8 cellular contexts compared by ENCODE assay signal in the genomic region with DNA sequence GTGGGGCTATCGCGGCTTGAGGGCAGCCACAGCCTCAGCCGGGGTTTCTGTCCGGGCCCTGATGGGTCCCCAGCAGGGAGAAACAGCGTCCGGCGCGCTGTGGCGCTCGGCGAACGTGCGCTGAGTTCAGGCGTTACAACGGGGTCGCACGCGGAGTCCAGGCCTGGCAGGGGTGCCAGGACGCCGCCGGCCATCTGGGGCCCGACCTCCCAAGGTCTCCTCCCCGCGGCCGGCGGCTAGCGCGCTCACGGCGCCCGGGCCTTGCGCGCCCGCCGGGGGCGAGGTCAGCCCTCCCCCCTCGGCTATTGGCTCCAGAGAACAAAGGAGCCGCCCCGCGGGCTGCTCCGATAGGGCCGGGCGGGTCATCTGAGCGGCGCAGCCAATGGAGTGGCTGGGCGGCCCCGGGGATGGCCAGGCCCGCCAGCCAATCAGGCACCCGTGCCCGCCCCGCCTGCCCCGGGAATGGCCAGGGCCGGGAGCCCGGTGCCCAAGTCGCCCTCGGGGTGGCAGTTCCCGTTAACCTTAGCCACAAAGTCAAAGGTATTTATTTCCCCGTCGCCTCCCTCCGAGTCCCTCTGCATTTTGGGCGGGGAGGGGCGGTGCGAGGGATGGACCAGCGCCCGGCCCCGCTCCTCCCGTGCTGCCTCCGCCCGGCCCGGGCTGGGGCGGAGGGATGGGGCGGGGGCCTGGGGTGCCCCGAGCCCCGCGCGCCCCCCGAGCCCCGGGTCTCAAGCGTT. TPM values are rescaled to one million over a fixed set of nuclear protein-coding genes. Genes with fewer than 3 reads are reported as not detected.
DNase-seq lines count a peak whose midpoint lies in the region; ATAC-seq and TF ChIP-seq lines count a peak whose summit lies in the region.

Gene ZNF775 (plus strand): TSS at position 478 of the 737 bp plus-strand sequence. CDS start 9,141 bp downstream, outside the sequence.

- H3K9me3 ChIP-seq in spleen = no peaks in the 10 kb centered on the region

- no peak for TF ChIP-seq CTCF in AG09319 (IDR thresholded peaks at IDR 0.05; ENCODE audit: low read depth, low read length)
- peak in 5 of 11 experiments; percentile 12 to 53 (median 37) for TF ChIP-seq CTCF in spleen (IDR thresholded peaks at IDR 0.05 in 8 of 11, conservative IDR thresholded peaks at IDR 0.05 in 3 of 11)

- H3K4me1 ChIP-seq in spleen = peaks cover 21 to 91% (median 57%) of the 10 kb centered on the region in 6 donors

- no peaks in the 10 kb centered on the region for H3K27me3 ChIP-seq in spleen (replicated peaks in 1 of 7)

- H3K4me3 ChIP-seq in spleen = peak within 1 kb of the TSS; percentile 85 to 96 (median 92)

- H3K27ac ChIP-seq in spleen = peak within 1 kb of the TSS; percentile 90 to 97 (median 93)

- H3K36me3 ChIP-seq in spleen = peaks cover 0 to 9% (median 4%) of the 10 kb centered on the region in 6 donors

- peak in 2 of 3 donors; percentile 9 to 74 for TF ChIP-seq POLR2A in spleen (IDR thresholded peaks at IDR 0.05)

- DNase-seq in AG09319 (ENCODE audit: extremely low read depth, low read depth) (peak; percentile 85), NCI-H345 (lab: John Stamatoyannopoulos, UW) (peak; percentile 97), iris pigment epithelial cell (ENCODE audit: low read depth) (peak; percentile 93), spleen (peak; percentile 98)
- DNase-seq in activated CD4-positive, CD25-positive, alpha-beta regulatory T cell (lab: John Stamatoyannopoulos, UW) = peak; percentile 79 to 89 (median 86)
- DNase-seq in central memory CD4-positive, alpha-beta T cell = peak; percentile 91

- ATAC-seq in GM19025 (IDR thresholded peaks at IDR 0.05; ENCODE audit: low read depth, unreplicated experiment) = peak; percentile 67
- ATAC-seq in HG03196 (IDR thresholded peaks at IDR 0.05; ENCODE audit: unreplicated experiment) = peak; percentile 73

- intact Hi-C loops in spleen (cut with DNase I; ENCODE audit: low total_unique reads) = no loop called here

- WGBS in spleen, 5 donors = 0 to 1% (median 1%) methylated on average over 38 to 79 of the region's 79 CpGs

RNA-seq across cellular contexts. Expression of gene ZNF775, which starts in this region (rescaled TPM):
- total RNA-seq in spleen = 1 to 10 TPM; 2.2 to 5.7 (median 4.5) TPM
- 1 to 10 TPM; 2.0 to 2.9 (median 2.6) TPM for polyA plus RNA-seq in spleen

Comparison
In these comparisons a context has a peak if more than half of its experiments do, and no peak if none do; other contexts are left out.
1. Peak in every context shown above with its lines: DNase-seq, ATAC-seq, H3K4me3 ChIP-seq and H3K27ac ChIP-seq.